ENCODE assay signal across 9 cellular contexts in genomic region chr9:100222674-100223073, GRCh38.
DNase-seq lines count a peak whose midpoint lies in the region; ATAC-seq and TF ChIP-seq lines count a peak whose summit lies in the region.
"Had no signal": no experiment of that assay in that cellular context is flagged by ENCODE, and none has a peak within 500 bp of the region (broad histone marks: within the 10 kb centered on the region; RNA-seq: fewer than 3 reads in every experiment).

No MANE protein-coding gene starts in this region.

- CTCF ChIA-PET in MCF 10A (lab: Yijun Ruan, JAX) = interaction anchor here (0.6 to 3.6 kb wide), 26 partner anchors 9 to 1212 kb away, joined by 3 to 19 read pairs (median 4); no protein-coding TSS in a partner anchor
- CTCF ChIA-PET in activated CD4-positive, alpha-beta T cell treated with anti-CD3 and anti-CD28 coated beads for 36 hours (lab: Charles Lee) = interaction anchor here (0.6 to 1.0 kb wide), 5 partner anchors 30 to 372 kb away, joined by 3 read pairs; no protein-coding TSS in a partner anchor

- no peak for ATAC-seq in activated CD4-positive, alpha-beta T cell treated with anti-CD3 and anti-CD28 coated beads for 36 hours
- ATAC-seq: activated CD8-positive, alpha-beta T cell treated with anti-CD3 and anti-CD28 coated beads for 36 hours had no signal

- TF ChIP-seq CTCF in MCF 10A (IDR thresholded peaks at IDR 0.05; ENCODE audit: unreplicated experiment) (peak; percentile 48), breast epithelium (IDR thresholded peaks at IDR 0.05) (no peak), fibroblast of mammary gland (conservative IDR thresholded peaks at IDR 0.05; ENCODE audit: control insufficient read depth, insufficient read depth, low read depth, low read length) (peak; percentile 45), tibial nerve (IDR thresholded peaks at IDR 0.05) (peak in 3 of 5 experiments; percentile 7 to 25 (median 14))

- TF ChIP-seq EP300 in tibial nerve (IDR thresholded peaks at IDR 0.05) = no peak

- no peaks in the 10 kb centered on the region for H3K4me1 Mint-ChIP-seq in MCF 10A (ENCODE audit: insufficient read depth, unreplicated experiment)
- peaks cover 3% of the 10 kb centered on the region for H3K4me1 Mint-ChIP-seq in activated CD4-positive, alpha-beta T cell treated with anti-CD3 and anti-CD28 coated beads for 36 hours

- H3K36me3 Mint-ChIP-seq in MCF 10A (ENCODE audit: insufficient read depth, unreplicated experiment) = peaks cover 17% of the 10 kb centered on the region
- H3K36me3 Mint-ChIP-seq in activated CD4-positive, alpha-beta T cell treated with anti-CD3 and anti-CD28 coated beads for 36 hours (ENCODE audit: low read depth) = peaks cover 7% of the 10 kb centered on the region

- H3K9me3 ChIP-seq in breast epithelium (no peaks in the 10 kb centered on the region), tibial nerve (no peaks in the 10 kb centered on the region)

- no peak overlapping the region for H3K27ac Mint-ChIP-seq in MCF 10A (ENCODE audit: low read depth, unreplicated experiment)
- H3K27ac Mint-ChIP-seq in activated CD4-positive, alpha-beta T cell treated with anti-CD3 and anti-CD28 coated beads for 36 hours = no peak overlapping the region
- H3K27ac Mint-ChIP-seq: activated CD8-positive, alpha-beta T cell treated with anti-CD3 and anti-CD28 coated beads for 36 hours had no signal

- H3K4me1 ChIP-seq in breast epithelium (no peaks in the 10 kb centered on the region), tibial nerve (peaks cover 0 to 4% (median 0%) of the 10 kb centered on the region in 4 donors)

- no peak overlapping the region for H3K4me3 ChIP-seq in breast epithelium
- no peak overlapping the region for H3K4me3 ChIP-seq in fibroblast of mammary gland (ENCODE audit: control insufficient read depth, low read depth, low read length)
- no peak overlapping the region for H3K4me3 ChIP-seq in tibial nerve

- BruUV-seq in MCF 10A (replicated peaks; lab: Mats Ljungman, UMichigan) = no TSS peak

- no peaks in the 10 kb centered on the region for H3K27me3 Mint-ChIP-seq in MCF 10A (ENCODE audit: insufficient read depth, unreplicated experiment)
- no peaks in the 10 kb centered on the region for H3K27me3 Mint-ChIP-seq in activated CD4-positive, alpha-beta T cell treated with anti-CD3 and anti-CD28 coated beads for 36 hours
- H3K27me3 Mint-ChIP-seq: activated CD8-positive, alpha-beta T cell treated with anti-CD3 and anti-CD28 coated beads for 36 hours had no signal

- intact Hi-C loops in MCF 10A (cut with micrococcal nuclease) = loop anchor here (1.0 to 5.0 kb wide), 4 partner anchors 194 to 1040 kb away; partner anchors contain the start of gene NR4A3
- intact Hi-C loops in breast epithelium (cut with DNase I; ENCODE audit: low total_unique reads) = no loop called here
- intact Hi-C loops in activated CD4-positive, alpha-beta T cell treated with anti-CD3 and anti-CD28 coated beads for 36 hours (cut with DNase I, micrococcal nuclease) = loop anchor here (2.0 to 5.0 kb wide), 2 partner anchors 194 to 415 kb away; no protein-coding TSS in a partner anchor

- H3K27me3 ChIP-seq in breast epithelium = no peaks in the 10 kb centered on the region
- H3K27me3 ChIP-seq in tibial nerve = no peaks in the 10 kb centered on the region

- DNase-seq in MCF 10A (ENCODE audit: unreplicated experiment) (peak; percentile 33), breast epithelium (ENCODE audit: low spot score in 2 of 2) (no peak), RKO (ENCODE audit: low spot score) (peak; percentile 77), fibroblast of mammary gland (ENCODE audit: low read depth) (peak; percentile 56), tibial nerve (ENCODE audit: low spot score in 2 of 2) (no peak), GF-D8 (lab: John Stamatoyannopoulos, UW) (no peak), epidermal melanocyte (ENCODE audit: insufficient read length, low spot score) (no peak)
- DNase-seq in activated CD4-positive, alpha-beta T cell treated with anti-CD3 and anti-CD28 coated beads for 36 hours = no peak
- DNase-seq: activated CD8-positive, alpha-beta T cell treated with anti-CD3 and anti-CD28 coated beads for 36 hours had no signal

- H3K36me3 ChIP-seq in breast epithelium (no peaks in the 10 kb centered on the region), tibial nerve (peaks cover 0 to 10% (median 0%) of the 10 kb centered on the region in 3 donors)

- H3K27ac ChIP-seq in breast epithelium (no peak overlapping the region), tibial nerve (no peak overlapping the region)

- no peaks in the 10 kb centered on the region for H3K9me3 Mint-ChIP-seq in MCF 10A (ENCODE audit: unreplicated experiment)
- H3K9me3 Mint-ChIP-seq in activated CD4-positive, alpha-beta T cell treated with anti-CD3 and anti-CD28 coated beads for 36 hours (ENCODE audit: low read depth) = no peaks in the 10 kb centered on the region
- H3K9me3 Mint-ChIP-seq: activated CD8-positive, alpha-beta T cell treated with anti-CD3 and anti-CD28 coated beads for 36 hours had no signal

- POLR2A ChIA-PET in MCF 10A (lab: Yijun Ruan, JAX) = interaction anchor here (0.7 to 1.2 kb wide), 2 partner anchors 73 to 196 kb away, joined by 3 read pairs; no protein-coding TSS in a partner anchor
- POLR2A ChIA-PET in activated CD4-positive, alpha-beta T cell treated with anti-CD3 and anti-CD28 coated beads for 36 hours (lab: Charles Lee) = no interaction called here

- 10 to 16% methylated on average over 2 of the region's 2 CpGs for WGBS in tibial nerve, 2 donors

- H3K4me3 Mint-ChIP-seq in MCF 10A (ENCODE audit: unreplicated experiment) = no peak overlapping the region
- no peak overlapping the region for H3K4me3 Mint-ChIP-seq in activated CD4-positive, alpha-beta T cell treated with anti-CD3 and anti-CD28 coated beads for 36 hours
- H3K4me3 Mint-ChIP-seq: activated CD8-positive, alpha-beta T cell treated with anti-CD3 and anti-CD28 coated beads for 36 hours had no signal

- TF ChIP-seq POLR2A in breast epithelium (IDR thresholded peaks at IDR 0.05) (no peak), tibial nerve (IDR thresholded peaks at IDR 0.05) (no peak)

Comparison
In these comparisons a context has a peak if more than half of its experiments do, and no peak if none do; other contexts are left out.
1. DNase-seq: peak in MCF 10A (single experiment), RKO (single experiment) and fibroblast of mammary gland (single experiment); none in breast epithelium (0 of 2), tibial nerve (0 of 2), activated CD4-positive, alpha-beta T cell treated with anti-CD3 and anti-CD28 coated beads for 36 hours (single experiment), GF-D8 (single experiment) and epidermal melanocyte (single experiment).
2. CTCF ChIP-seq: peak in MCF 10A (single experiment), fibroblast of mammary gland (single experiment) and tibial nerve (3 of 5); none in breast epithelium (0 of 3).